In genomic region chr4:184796906-184797305, GRCh38 we compare ENCODE assay signal across 24 cellular contexts. TPM values are rescaled to one million over a fixed set of nuclear protein-coding genes. Genes with fewer than 3 reads are reported as not detected.
DNase-seq lines count a peak whose midpoint lies in the region; ATAC-seq and TF ChIP-seq lines count a peak whose summit lies in the region.
"Had no signal": no experiment of that assay in that cellular context is flagged by ENCODE, and none has a peak within 500 bp of the region (broad histone marks: within the 10 kb centered on the region; RNA-seq: fewer than 3 reads in every experiment).

No MANE protein-coding gene starts in this region.

- no peak for TF ChIP-seq EP300 in Ishikawa (IDR thresholded peaks at IDR 0.05; ENCODE audit: borderline replicate concordance)

- H3K36me3 ChIP-seq in left ventricle myocardium inferior = peaks cover 42% of the 10 kb centered on the region
- H3K36me3 ChIP-seq in prostate gland = no peaks in the 10 kb centered on the region
- H3K36me3 ChIP-seq: BE2C, SJCRH30 had no signal

- intact Hi-C loops in left ventricle myocardium inferior (cut with micrococcal nuclease) (no loop called here), prostate gland (cut with DNase I) (no loop called here), head of caudate nucleus (cut with DNase I) (no loop called here)

- H3K27me3 ChIP-seq in left ventricle myocardium inferior (ENCODE audit: low read depth) (no peaks in the 10 kb centered on the region), prostate gland (replicated peaks; ENCODE audit: insufficient read depth) (no peaks in the 10 kb centered on the region)
- H3K27me3 ChIP-seq: BE2C, SJCRH30 had no signal

- no peak for TF ChIP-seq RAD21 in Ishikawa (IDR thresholded peaks at IDR 0.05; ENCODE audit: low read depth)

- peak overlapping the region; percentile 16; the same call in 1 of the 2 replicates for H3K27ac ChIP-seq in C4-2B
- peak overlapping the region; percentile 17 for H3K27ac ChIP-seq in left ventricle myocardium inferior (replicated peaks)
- peak overlapping the region; percentile 10 to 88 for H3K27ac ChIP-seq in prostate gland
- H3K27ac ChIP-seq: HL-60, PC-9, RWPE1, SJCRH30 had no signal

- TF ChIP-seq POLR2A in prostate gland (IDR thresholded peaks at IDR 0.05) = no peak

- TF ChIP-seq CTCF in C4-2B (conservative IDR thresholded peaks at IDR 0.05) (no peak), left ventricle myocardium inferior (IDR thresholded peaks at IDR 0.05; ENCODE audit: borderline replicate concordance) (no peak), prostate gland (IDR thresholded peaks at IDR 0.05) (no peak)

- H3K4me1 ChIP-seq in left ventricle myocardium inferior = peaks cover 94% of the 10 kb centered on the region
- peaks cover 6% of the 10 kb centered on the region for H3K4me1 ChIP-seq in prostate gland (replicated peaks)
- H3K4me1 ChIP-seq: BE2C, Caco-2 had no signal

- WGBS in prostate gland = 86% methylated on average over 9 of the region's 9 CpGs

- H3K4me3 ChIP-seq in left ventricle myocardium inferior = no peak overlapping the region
- no peak overlapping the region for H3K4me3 ChIP-seq in prostate gland
- H3K4me3 ChIP-seq: PC-9, SJCRH30 had no signal

- no peak for DNase-seq in left ventricle myocardium inferior
- DNase-seq in prostate gland (ENCODE audit: low spot score) = no peak
- no peak for DNase-seq in head of caudate nucleus
- DNase-seq in SHP77 (lab: John Stamatoyannopoulos, UW) = no peak
- DNase-seq: BE2C; Caco-2; CD4-positive, alpha-beta memory T cell; DMS 273 treated with DMSO at 0.1 percent for 48 hours; DMS79 treated with DMSO at 0.1 percent for 48 hours; H9; KG1; NCI-H1105; NCI-H146; NCI-H2029; NCI-H2227 treated with DMSO at 0.1 percent for 48 hours; NCI-H510A treated with DMSO at 0.1 percent for 48 hours; NCI-H748 treated with DMSO at 0.1 percent for 48 hours; PC-9; SJCRH30 had no signal

- no peak for ATAC-seq in GM18517 (IDR thresholded peaks at IDR 0.05; ENCODE audit: unreplicated experiment)

- H3K9me3 ChIP-seq in left ventricle myocardium inferior (replicated peaks) (no peaks in the 10 kb centered on the region), prostate gland (no peaks in the 10 kb centered on the region)
- H3K9me3 ChIP-seq: BE2C, Caco-2, SJCRH30 had no signal

TF ChIP-seq in Ishikawa, 13 proteins besides CTCF, POLR2A, EP300 and RAD21:
- TF ChIP-seq CREB1 (IDR thresholded peaks at IDR 0.05; ENCODE audit: low read depth) (no peak), ZBTB7A (IDR thresholded peaks at IDR 0.05; ENCODE audit: low read depth) (no peak), REST (IDR thresholded peaks at IDR 0.05; ENCODE audit: low read depth) (peak; percentile 49; the same call in 1 of the 2 replicates)

RNA-seq across cellular contexts. Expression of gene ACSL1, which starts 28.9 kb away (rescaled TPM):
- total RNA-seq in left ventricle myocardium inferior (316 TPM), prostate gland (100 to 1,000 TPM in 1 of 2 donors, 10 to 100 TPM in 1; 71.7 to 157 TPM)
